ENCODE assay signal across 8 cellular contexts in the genomic region with DNA sequence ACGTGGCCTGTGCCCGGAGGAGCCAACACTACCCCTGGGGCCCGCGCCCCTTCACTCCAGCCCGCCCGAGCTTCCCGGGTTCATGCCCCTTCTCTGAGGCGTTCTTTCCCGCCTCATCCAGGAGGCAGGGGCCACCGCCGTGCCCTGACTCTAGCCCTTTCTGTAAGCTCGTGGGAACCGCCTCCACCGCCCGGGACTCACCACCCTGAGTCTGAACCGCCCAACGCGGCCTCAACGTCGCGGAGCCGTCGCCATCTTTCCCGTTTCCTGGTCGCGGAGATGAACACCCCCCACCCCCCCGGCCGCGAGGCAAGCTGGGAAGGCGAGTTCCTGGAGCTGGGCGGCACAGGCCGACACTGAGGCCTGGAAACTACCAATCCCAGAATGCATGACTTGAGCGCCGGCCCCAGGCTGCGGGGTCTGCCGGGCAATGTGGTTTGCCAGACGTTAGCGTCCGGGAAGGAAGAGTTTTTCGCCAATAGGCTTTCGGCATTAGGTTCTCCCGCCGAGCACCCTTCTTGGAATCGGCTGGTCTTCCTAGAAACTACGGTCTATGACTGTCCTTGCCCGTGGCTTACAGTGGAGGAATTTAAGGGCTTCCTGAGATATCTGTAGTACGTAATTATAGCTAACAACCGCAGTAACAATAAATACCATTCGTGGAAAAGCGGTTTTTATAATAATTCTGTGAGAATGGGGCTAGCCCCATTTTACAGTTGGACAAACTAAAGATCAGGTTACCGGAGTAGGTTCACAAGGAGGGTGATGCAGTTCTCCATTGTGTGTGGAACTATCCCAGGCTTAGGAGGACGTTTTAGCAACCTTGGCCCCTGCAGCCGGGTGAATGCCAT. TPM values are rescaled to one million over a fixed set of nuclear protein-coding genes. Genes with fewer than 3 reads are reported as not detected.
DNase-seq lines count a peak whose midpoint lies in the region; ATAC-seq lines count a peak whose summit lies in the region.

TSS of gene DDX23 (minus strand) at position 281 of the 851 bp plus-strand sequence. CDS start 6,381 bp downstream, outside the sequence.

- CTCF ChIA-PET in CD8-positive, alpha-beta memory T cell (lab: Charles Lee) = interaction anchor here (0.7 to 5.2 kb wide), 41 partner anchors 9 to 991 kb away, joined by 3 to 124 read pairs (median 5); partner anchors contain the start of genes DDN, FKBP11, RND1 and TUBA1B

- peaks cover 34 to 46% (median 45%) of the 10 kb centered on the region in 3 donors for H3K4me1 Mint-ChIP-seq in CD8-positive, alpha-beta memory T cell

- POLR2A ChIA-PET in CD8-positive, alpha-beta memory T cell (lab: Charles Lee) = interaction anchor here (0.6 to 3.0 kb wide), 27 partner anchors 9 to 746 kb away, joined by 3 to 22 read pairs (median 4); partner anchors contain the start of genes ARF3, FKBP11, RHEBL1 and RND1

- peak within 1 kb of the TSS; percentile 87 for H3K4me3 ChIP-seq in CD8-positive, alpha-beta memory T cell (ENCODE audit: low read length)
- peak within 1 kb of the TSS; percentile 83 for H3K4me3 ChIP-seq in effector memory CD4-positive, alpha-beta T cell (ENCODE audit: insufficient read depth, low read depth, low read length, poor library complexity, severe bottlenecking)

- H3K27me3 ChIP-seq in CD8-positive, alpha-beta memory T cell (ENCODE audit: insufficient read depth, low read length, poor library complexity, severe bottlenecking) = no peaks in the 10 kb centered on the region
- no peaks in the 10 kb centered on the region for H3K27me3 ChIP-seq in effector memory CD4-positive, alpha-beta T cell (replicated peaks; ENCODE audit: control insufficient read depth, insufficient read depth, low read length, poor library complexity, severe bottlenecking)

- peaks cover 0 to 4% of the 10 kb centered on the region in 2 donors for H3K27me3 Mint-ChIP-seq in CD8-positive, alpha-beta memory T cell

- no peaks in the 10 kb centered on the region for H3K36me3 ChIP-seq in CD8-positive, alpha-beta memory T cell (ENCODE audit: insufficient read depth, low read length)
- no peaks in the 10 kb centered on the region for H3K36me3 ChIP-seq in effector memory CD4-positive, alpha-beta T cell (ENCODE audit: control insufficient read depth, insufficient read depth, low read length)

- peak; percentile 90 for ATAC-seq in GM19468 (IDR thresholded peaks at IDR 0.05; ENCODE audit: extremely low read depth, unreplicated experiment)

- peaks cover 27% of the 10 kb centered on the region for H3K4me1 ChIP-seq in CD8-positive, alpha-beta memory T cell (ENCODE audit: insufficient read depth, low read length)
- H3K4me1 ChIP-seq in effector memory CD4-positive, alpha-beta T cell (ENCODE audit: control insufficient read depth, insufficient read depth, low read length, poor library complexity, severe bottlenecking) = peaks cover 12% of the 10 kb centered on the region

- H3K9me3 Mint-ChIP-seq in CD8-positive, alpha-beta memory T cell = no peaks in the 10 kb centered on the region

- peak within 1 kb of the TSS; percentile 98 for H3K27ac ChIP-seq in CD8-positive, alpha-beta memory T cell (ENCODE audit: low read depth, low read length)
- H3K27ac ChIP-seq in effector memory CD4-positive, alpha-beta T cell (ENCODE audit: insufficient read depth, low read length, poor library complexity, severe bottlenecking) = peak within 1 kb of the TSS; percentile 92

- no peaks in the 10 kb centered on the region for H3K9me3 ChIP-seq in CD8-positive, alpha-beta memory T cell (ENCODE audit: low read length)
- H3K9me3 ChIP-seq in effector memory CD4-positive, alpha-beta T cell (ENCODE audit: control insufficient read depth, low read length) = no peaks in the 10 kb centered on the region

- peak within 1 kb of the TSS; percentile 91 to 99 (median 96) for H3K27ac Mint-ChIP-seq in CD8-positive, alpha-beta memory T cell

- peak; percentile 87 to 94 (median 89) for DNase-seq in CD8-positive, alpha-beta memory T cell
- peak; percentile 87 for DNase-seq in HS-5 (ENCODE audit: low read depth)
- DNase-seq in NK-92 treated with Interleukin-12 subunit alpha and Interleukin-12 subunit beta, amount 100 ng/mL, for 24 hours (lab: John Stamatoyannopoulos, UW) = peak; percentile 86
- peak; percentile 93 for DNase-seq in activated CD8-positive, alpha-beta memory T cell treated with anti-CD3 and anti-CD28 coated beads for 24 hours
- peak; percentile 88 to 90 (median 89) for DNase-seq in effector memory CD4-positive, alpha-beta T cell
- DNase-seq in medulla oblongata (ENCODE audit: extremely low spot score) = peak; percentile 98
- peak; percentile 82 for DNase-seq in stimulated activated CD8-positive, alpha-beta memory T cell treated with anti-CD3 and anti-CD28 coated beads, Interleukin-12 subunit alpha, Interleukin-12 subunit beta, amount 100 ng/mL, for 1 hour (ENCODE audit: low read depth)

- peaks cover 3 to 31% (median 3%) of the 10 kb centered on the region in 3 donors for H3K36me3 Mint-ChIP-seq in CD8-positive, alpha-beta memory T cell

- peak within 1 kb of the TSS; percentile 89 to 99 (median 97) for H3K4me3 Mint-ChIP-seq in CD8-positive, alpha-beta memory T cell

RNA-seq across cellular contexts. Expression of gene DDX23, which starts in this region (rescaled TPM):
- 100 to 1,000 TPM; 147 to 148 TPM for total RNA-seq in CD8-positive, alpha-beta memory T cell
- polyA plus RNA-seq in CD8-positive, alpha-beta memory T cell = 51.0 TPM

Comparison
In these comparisons a context has a peak if more than half of its experiments do, and no peak if none do; other contexts are left out.
1. Peak in every context shown above with its lines: DNase-seq, ATAC-seq, H3K4me3 ChIP-seq and H3K27ac ChIP-seq.